13 cellular contexts compared by ENCODE assay signal in genomic region chr5:151058301-151058700, GRCh38. TPM values are rescaled to one million over a fixed set of nuclear protein-coding genes. Genes with fewer than 3 reads are reported as not detected.
DNase-seq lines count a peak whose midpoint lies in the region; ATAC-seq, FAIRE-seq and TF ChIP-seq lines count a peak whose summit lies in the region.
"Had no signal": no experiment of that assay in that cellular context is flagged by ENCODE, and none has a peak within 500 bp of the region (broad histone marks: within the 10 kb centered on the region; RNA-seq: fewer than 3 reads in every experiment).

No MANE protein-coding gene starts in this region.

- peak; percentile 9 for FAIRE-seq in GM12892 (lab: Jason Lieb, UNC)
- FAIRE-seq in bronchial epithelial cell (lab: Jason Lieb, UNC) = no peak

- H4K91ac ChIP-seq in neuronal stem cell (ENCODE audit: low read depth, low read length, poor library complexity) = no peak overlapping the region

- H4K8ac ChIP-seq in neuronal stem cell (ENCODE audit: low read depth, low read length) (no peak overlapping the region), mesendoderm (ENCODE audit: low read depth, low read length) (no peak overlapping the region)

- H3K4ac ChIP-seq in neuronal stem cell (ENCODE audit: low read length) (no peak overlapping the region), mesendoderm (ENCODE audit: low read depth, low read length) (no peak overlapping the region)

- H3K36me3 ChIP-seq in BLaER1 treated with 17β-estradiol and CSF1 and Interleukin-3, amounts not matched to agents 10 nM and 100 nM = peaks cover 79 to 95% (median 88%) of the 10 kb centered on the region in 11 experiments
- H3K36me3 ChIP-seq in bronchial epithelial cell (ENCODE audit: control insufficient read depth, insufficient read depth, low read length) (peaks cover 44% of the 10 kb centered on the region), neuronal stem cell (replicated peaks in 1 of 2; ENCODE audit: control insufficient read depth in 2 of 2, insufficient read depth in 2 of 2, low read length in 2 of 2) (peaks cover 4 to 39% of the 10 kb centered on the region in 2 donors), mesendoderm (ENCODE audit: control insufficient read depth, insufficient read depth, low read length) (peaks cover 3% of the 10 kb centered on the region)

- peak overlapping the region in 8 of 11 experiments; percentile 63 to 85 (median 73); a peak in 9 of 22 replicates for H3K9ac ChIP-seq in BLaER1 treated with 17β-estradiol and CSF1 and Interleukin-3, amounts not matched to agents 10 nM and 100 nM
- H3K9ac ChIP-seq in neuronal stem cell (ENCODE audit: low read depth, low read length, poor library complexity) (no peak overlapping the region), mesendoderm (ENCODE audit: low read length) (no peak overlapping the region)

- H4K5ac ChIP-seq in mesendoderm (ENCODE audit: low read length) = no peak overlapping the region

- no CpG with 5 or more reads among the region's 5 CpGs for whole genome bisulfite sequencing in neuronal stem cell (ENCODE audit: extremely low coverage in 2 of 2, insufficient read length in 2 of 2, insufficient replicate concordance in 1 of 2), 2 donors
- no CpG with 5 or more reads among the region's 5 CpGs for WGBS in mesendoderm (ENCODE audit: extremely low coverage, insufficient coverage, low lambda C conversion rate)

- peak; percentile 11 for TF ChIP-seq CTCF in bronchial epithelial cell (IDR thresholded peaks at IDR 0.05; ENCODE audit: insufficient read depth, low read length, severe bottlenecking)

- peak overlapping the region; percentile 47 for H3K23ac ChIP-seq in neuronal stem cell (ENCODE audit: low read depth, low read length, poor library complexity)
- no peak overlapping the region for H3K23ac ChIP-seq in mesendoderm (ENCODE audit: low read length)

- DNase-seq in GM12892 (ENCODE audit: insufficient read length) = no peak
- no peak for DNase-seq in bronchial epithelial cell (ENCODE audit: low read depth)
- DNase-seq in neuronal stem cell (ENCODE audit: low spot score) = no peak
- no peak for DNase-seq in mesendoderm
- no peak for DNase-seq in central memory CD4-positive, alpha-beta T cell
- DNase-seq: islet precursor cell, naive B cell, NCI-H2029, SIG-M5 had no signal

- no peak overlapping the region for H2BK5ac ChIP-seq in neuronal stem cell (ENCODE audit: low read length)
- no peak overlapping the region for H2BK5ac ChIP-seq in mesendoderm (ENCODE audit: low read length)

- peaks cover 61 to 100% (median 100%) of the 10 kb centered on the region in 10 experiments for H3K4me1 ChIP-seq in BLaER1 treated with 17β-estradiol and CSF1 and Interleukin-3, amounts not matched to agents 10 nM and 100 nM
- H3K4me1 ChIP-seq in neuronal stem cell (ENCODE audit: control insufficient read depth in 2 of 2, insufficient read depth in 1 of 2, low read depth in 1 of 2, low read length in 2 of 2) (no peaks in the 10 kb centered on the region), mesendoderm (ENCODE audit: control insufficient read depth, low read depth, low read length) (no peaks in the 10 kb centered on the region)

- TF ChIP-seq POLR2A in GM12892 (IDR thresholded peaks at IDR 0.05; ENCODE audit: low read depth, low read length) = no peak

- peak overlapping the region; percentile 76 to 97 (median 92); a peak in 21 of 22 replicates for H3K4me2 ChIP-seq in BLaER1 treated with 17β-estradiol and CSF1 and Interleukin-3, amounts not matched to agents 10 nM and 100 nM
- H3K4me2 ChIP-seq in neuronal stem cell (ENCODE audit: insufficient read depth, low read length, poor library complexity, severe bottlenecking) (no peak overlapping the region), mesendoderm (ENCODE audit: low read length) (no peak overlapping the region)

- no peak overlapping the region for H2AFZ ChIP-seq in neuronal stem cell (ENCODE audit: low read length)

- no peaks in the 10 kb centered on the region for H3K27me3 ChIP-seq in BLaER1 treated with 17β-estradiol and CSF1 and Interleukin-3, amounts not matched to agents 10 nM and 100 nM
- H3K27me3 ChIP-seq in bronchial epithelial cell (ENCODE audit: control insufficient read depth, insufficient read depth, low read length) (no peaks in the 10 kb centered on the region), neuronal stem cell (ENCODE audit: control insufficient read depth in 3 of 3, insufficient read depth in 3 of 3, low read depth in 1 of 3, low read length in 3 of 3) (no peaks in the 10 kb centered on the region), mesendoderm (ENCODE audit: insufficient read depth, low read length, poor library complexity) (no peaks in the 10 kb centered on the region)
- H3K27me3 ChIP-seq: adrenal gland, gastroesophageal sphincter had no signal

- H3K79me1 ChIP-seq in neuronal stem cell (ENCODE audit: low read depth, low read length) (peaks cover 2% of the 10 kb centered on the region), mesendoderm (ENCODE audit: low read length) (no peaks in the 10 kb centered on the region)

- H3K27ac ChIP-seq in BLaER1 treated with 17β-estradiol and CSF1 and Interleukin-3, amounts not matched to agents 10 nM and 100 nM = peak overlapping the region; percentile 3 to 92 (median 85); a peak in 18 of 22 replicates
- no peak overlapping the region for H3K27ac ChIP-seq in neuronal stem cell (replicated peaks; ENCODE audit: low read length)
- H3K27ac ChIP-seq in mesendoderm (ENCODE audit: low read depth, low read length) = no peak overlapping the region

- 0 out of 20 replicates have a peak overlapping the region, but pooled peaks of 1 of the 10 experiments have one; percentile 3 for H3K4me3 ChIP-seq in BLaER1 treated with 17β-estradiol and CSF1 and Interleukin-3, amounts not matched to agents 10 nM and 100 nM
- H3K4me3 ChIP-seq in bronchial epithelial cell (ENCODE audit: low read depth, low read length) = no peak overlapping the region
- H3K4me3 ChIP-seq in neuronal stem cell (ENCODE audit: low read length in 2 of 2) = no peak overlapping the region
- no peak overlapping the region for H3K4me3 ChIP-seq in mesendoderm (ENCODE audit: low read length)
- H3K4me3 ChIP-seq: adrenal gland, gastroesophageal sphincter had no signal

- no peak overlapping the region for H2BK12ac ChIP-seq in neuronal stem cell (ENCODE audit: low read length)

- H3K18ac ChIP-seq in neuronal stem cell (ENCODE audit: low read length) = no peak overlapping the region
- H3K18ac ChIP-seq in mesendoderm (ENCODE audit: low read length) = no peak overlapping the region

- no peak overlapping the region for H3K14ac ChIP-seq in neuronal stem cell (ENCODE audit: low read length)

- H3K56ac ChIP-seq in mesendoderm (ENCODE audit: low read length) = no peak overlapping the region

- H2BK15ac ChIP-seq in neuronal stem cell (ENCODE audit: low read length) = no peak overlapping the region
- H2BK15ac ChIP-seq in mesendoderm (replicated peaks; ENCODE audit: low read depth) = no peak overlapping the region

- H2BK120ac ChIP-seq in neuronal stem cell (ENCODE audit: low read depth, low read length) = no peak overlapping the region
- H2BK120ac ChIP-seq in mesendoderm (ENCODE audit: low read depth, low read length) = no peak overlapping the region

- H2AK5ac ChIP-seq in neuronal stem cell (ENCODE audit: low read depth, low read length) (no peak overlapping the region), mesendoderm (ENCODE audit: low read length) (no peak overlapping the region)

- H3K79me2 ChIP-seq in mesendoderm (ENCODE audit: control insufficient read depth, insufficient read depth, low read length) = no peaks in the 10 kb centered on the region

- ATAC-seq in GM18502 (IDR thresholded peaks at IDR 0.05; ENCODE audit: poor library complexity, unreplicated experiment) = no peak
- ATAC-seq: gastroesophageal sphincter had no signal

- no peaks in the 10 kb centered on the region for H3K9me3 ChIP-seq in BLaER1 treated with 17β-estradiol and CSF1 and Interleukin-3, amounts not matched to agents 10 nM and 100 nM (replicated peaks in 1 of 11)
- H3K9me3 ChIP-seq in neuronal stem cell (replicated peaks in 1 of 2; ENCODE audit: control insufficient read depth in 2 of 2, insufficient read depth in 1 of 2, low read depth in 1 of 2, low read length in 2 of 2) = no peaks in the 10 kb centered on the region
- H3K9me3 ChIP-seq: adrenal gland, gastroesophageal sphincter had no signal

- H4K20me1 ChIP-seq in BLaER1 treated with 17β-estradiol and CSF1 and Interleukin-3, amounts not matched to agents 10 nM and 100 nM = peaks cover 0 to 42% (median 4%) of the 10 kb centered on the region in 11 experiments; a peak in 6 of 22 replicates

RNA-seq across cellular contexts. Expression of gene TNIP1, which starts 22.5 kb away (rescaled TPM):
- 187 TPM for polyA plus RNA-seq in GM12892 (2012; ENCODE audit: missing spikeins)
- total RNA-seq in bronchial epithelial cell = 65.6 and 75.3 TPM in 2 replicates
- polyA plus RNA-seq in neuronal stem cell (2013, experiment 1 of 2) = 23.9 TPM
- 23.0 TPM for polyA plus RNA-seq in neuronal stem cell (2013, experiment 2 of 2)
- 13.7 TPM for polyA plus RNA-seq in mesendoderm (2013, experiment 1 of 2)
- polyA plus RNA-seq in mesendoderm (2013, experiment 2 of 2) = 14.2 TPM

RNA-seq across cellular contexts. Expression of gene GPX3, which starts 37.9 kb away (rescaled TPM):
- 2.2 TPM for polyA plus RNA-seq in GM12892 (2012; ENCODE audit: missing spikeins)
- total RNA-seq in bronchial epithelial cell = 79.0 and 182 TPM in 2 replicates
- 17.7 TPM for polyA plus RNA-seq in neuronal stem cell (2013, experiment 1 of 2)
- polyA plus RNA-seq in neuronal stem cell (2013, experiment 2 of 2) = 16.6 TPM
- 47.2 TPM for polyA plus RNA-seq in mesendoderm (2013, experiment 1 of 2)
- polyA plus RNA-seq in mesendoderm (2013, experiment 2 of 2) = 46.5 TPM

Comparison
In these comparisons a context has a peak if more than half of its experiments do, and no peak if none do; other contexts are left out.
1. H3K27ac ChIP-seq: peak in BLaER1 treated with 17β-estradiol and CSF1 and Interleukin-3, amounts not matched to agents 10 nM and 100 nM (11 of 11); none in neuronal stem cell (single experiment) and mesendoderm (single experiment).
2. H3K4me2 ChIP-seq: peak in BLaER1 treated with 17β-estradiol and CSF1 and Interleukin-3, amounts not matched to agents 10 nM and 100 nM (11 of 11); none in neuronal stem cell (single experiment) and mesendoderm (single experiment).
3. H3K9ac ChIP-seq: peak in BLaER1 treated with 17β-estradiol and CSF1 and Interleukin-3, amounts not matched to agents 10 nM and 100 nM (8 of 11); none in neuronal stem cell (single experiment) and mesendoderm (single experiment).